ENCODE assay signal across 1 cellular context in the genomic region with DNA sequence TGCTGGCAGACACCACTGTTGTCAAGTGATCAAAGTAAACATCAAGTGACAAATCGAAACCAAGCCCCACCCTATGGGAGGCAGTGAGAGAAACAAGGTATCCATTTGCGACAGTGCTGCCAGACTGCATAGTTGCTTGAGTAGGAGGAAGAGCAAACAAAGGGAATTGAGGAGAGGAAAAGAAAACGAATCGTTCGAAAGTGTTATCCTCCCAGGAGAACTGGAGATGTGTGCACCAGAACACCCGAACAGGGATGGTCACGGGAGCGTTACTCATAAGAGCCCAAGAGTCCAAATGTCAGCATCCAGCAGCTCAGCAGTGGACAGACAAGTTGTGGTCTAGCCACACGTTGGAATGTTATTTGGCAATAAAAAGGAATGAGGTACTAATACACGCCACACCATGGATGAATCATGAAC.
TF ChIP-seq lines count a peak whose summit lies in the region.

No MANE protein-coding gene starts in this region.

TF ChIP-seq in H1, 55 proteins besides CTCF, POLR2A, EP300 and RAD21 (continued from another document):
- TF ChIP-seq, protein P1, sequence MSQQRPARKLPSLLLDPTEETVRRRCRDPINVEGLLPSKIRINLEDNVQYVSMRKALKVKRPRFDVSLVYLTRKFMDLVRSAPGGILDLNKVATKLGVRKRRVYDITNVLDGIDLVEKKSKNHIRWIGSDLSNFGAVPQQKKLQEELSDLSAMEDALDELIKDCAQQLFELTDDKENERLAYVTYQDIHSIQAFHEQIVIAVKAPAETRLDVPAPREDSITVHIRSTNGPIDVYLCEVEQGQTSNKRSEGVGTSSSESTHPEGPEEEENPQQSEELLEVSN (IDR thresholded peaks at IDR 0.05), result no peak
- TF ChIP-seq, protein P2, sequence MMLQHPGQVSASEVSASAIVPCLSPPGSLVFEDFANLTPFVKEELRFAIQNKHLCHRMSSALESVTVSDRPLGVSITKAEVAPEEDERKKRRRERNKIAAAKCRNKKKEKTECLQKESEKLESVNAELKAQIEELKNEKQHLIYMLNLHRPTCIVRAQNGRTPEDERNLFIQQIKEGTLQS (IDR thresholded peaks at IDR 0.05; ENCODE audit: insufficient read depth, low read depth, low read length), result no peak
- TF ChIP-seq EGR1 (IDR thresholded peaks at IDR 0.05; ENCODE audit: borderline replicate concordance, low read depth, low read length) (no peak), TCF12 (IDR thresholded peaks at IDR 0.05; ENCODE audit: low read depth, low read length) (no peak), BCL11A (IDR thresholded peaks at IDR 0.05; ENCODE audit: low read depth in 2 of 2, low read length in 2 of 2) (no peak), FOSL1 (IDR thresholded peaks at IDR 0.05; ENCODE audit: insufficient read depth, low read depth, low read length) (no peak), JUN (IDR thresholded peaks at IDR 0.05; ENCODE audit: low read depth, low read length) (no peak), RXRA (IDR thresholded peaks at IDR 0.05; ENCODE audit: insufficient read depth, low read depth, low read length) (no peak), SIN3A (conservative IDR thresholded peaks at IDR 0.05 in 1 of 2, IDR thresholded peaks at IDR 0.05 in 1 of 2; ENCODE audit: low read depth in 1 of 2, low read length in 2 of 2) (no peak), CREB1 (IDR thresholded peaks at IDR 0.05) (no peak), BACH1 (IDR thresholded peaks at IDR 0.05; ENCODE audit: low read length) (no peak), PHF8 (conservative IDR thresholded peaks at IDR 0.05; ENCODE audit: low read depth, low read length) (no peak), CHD1 (IDR thresholded peaks at IDR 0.05; ENCODE audit: low read depth, low read length) (no peak)
